15 cellular contexts compared by ENCODE assay signal in genomic region chr2:144437636-144438035, GRCh38.
DNase-seq lines count a peak whose midpoint lies in the region; ATAC-seq and TF ChIP-seq lines count a peak whose summit lies in the region.
"Had no signal": no experiment of that assay in that cellular context is flagged by ENCODE, and none has a peak within 500 bp of the region (broad histone marks: within the 10 kb centered on the region; RNA-seq: fewer than 3 reads in every experiment).

No MANE protein-coding gene starts in this region.

- no peaks in the 10 kb centered on the region for H3K9me2 ChIP-seq in GM23338 (ENCODE audit: insufficient read depth)

- H3K4me1 Mint-ChIP-seq in glutamatergic neuron (ENCODE audit: low read depth, unreplicated experiment) (peaks cover 56% of the 10 kb centered on the region), GM23338 (peaks cover 35% of the 10 kb centered on the region)
- H3K4me1 Mint-ChIP-seq: activated naive CD4-positive, alpha-beta T cell treated with anti-CD3 and anti-CD28 coated beads, Interleukin-2, amount 10 ng/mL, durations not matched to agents 7 days and 5 days had no signal

- ATAC-seq in GM23338: no peak
- no peak for ATAC-seq in body of pancreas
- no peak for ATAC-seq in heart right ventricle
- ATAC-seq: CD8-positive, alpha-beta T cell; SK-N-SH treated with all-trans-retinoic acid at 6 μM for 48 hours had no signal

- peaks cover 13% of the 10 kb centered on the region for H4K20me1 ChIP-seq in osteoblast (ENCODE audit: insufficient read depth, low read length)
- H4K20me1 ChIP-seq in GM23338 (replicated peaks; ENCODE audit: insufficient read depth): no peaks in the 10 kb centered on the region

- intact Hi-C loops in body of pancreas (cut with DNase I): no loop called here
- intact Hi-C loops in cardiac septum (cut with DNase I): no loop called here
- intact Hi-C loops in heart right ventricle (cut with DNase I): no loop called here

- TF ChIP-seq POLR2A in body of pancreas (IDR thresholded peaks at IDR 0.05): no peak

- no peaks in the 10 kb centered on the region for H3K27me3 ChIP-seq in osteoblast (ENCODE audit: insufficient read depth, low read length)
- H3K27me3 ChIP-seq in GM23338 (ENCODE audit: insufficient read depth): no peaks in the 10 kb centered on the region
- no peaks in the 10 kb centered on the region for H3K27me3 ChIP-seq in body of pancreas
- H3K27me3 ChIP-seq in heart right ventricle: no peaks in the 10 kb centered on the region

- H3K4me1 ChIP-seq in osteoblast (ENCODE audit: insufficient read depth, low read length) (peaks cover under 1% of the 10 kb centered on the region), GM23338 (ENCODE audit: insufficient read depth) (peaks cover 14% of the 10 kb centered on the region), body of pancreas (no peaks in the 10 kb centered on the region), heart right ventricle (peaks cover 5 to 94% (median 48%) of the 10 kb centered on the region in 9 donors)

- H3K27ac ChIP-seq in SK-N-MC (peak overlapping the region; percentile 66; the same call in 1 of the 2 replicates), osteoblast (ENCODE audit: low read depth, low read length) (no peak overlapping the region), GM23338 (ENCODE audit: low read depth) (no peak overlapping the region), body of pancreas (no peak overlapping the region), heart right ventricle (no peak overlapping the region)
- H3K27ac ChIP-seq: GM23248 had no signal

- peaks cover 96% of the 10 kb centered on the region for H3K79me2 ChIP-seq in osteoblast (ENCODE audit: insufficient read depth, low read length)
- no peaks in the 10 kb centered on the region for H3K79me2 ChIP-seq in GM23338 (replicated peaks; ENCODE audit: insufficient read depth)

- H3F3A ChIP-seq in GM23338 (replicated peaks; ENCODE audit: low read depth): no peaks in the 10 kb centered on the region

- peak overlapping the region; percentile 93 for H3K27ac Mint-ChIP-seq in glutamatergic neuron (ENCODE audit: unreplicated experiment)
- H3K27ac Mint-ChIP-seq in GM23338: no peak overlapping the region
- H3K27ac Mint-ChIP-seq: activated naive CD4-positive, alpha-beta T cell treated with anti-CD3 and anti-CD28 coated beads, Interleukin-2, amount 10 ng/mL, durations not matched to agents 7 days and 5 days; CD8-positive, alpha-beta T cell had no signal

- DNase-seq in SK-N-MC (ENCODE audit: low read depth, low spot score) (no peak), glutamatergic neuron (no peak), osteoblast (ENCODE audit: insufficient read length, low spot score, missing footprints) (peak; percentile 10), GM23338 (ENCODE audit: low spot score) (no peak), body of pancreas (no peak), cardiac septum (ENCODE audit: low spot score) (no peak), heart right ventricle (no peak)
- DNase-seq: activated CD4-positive, alpha-beta T cell treated with anti-CD3 and anti-CD28 coated beads for 48 hours; activated naive CD4-positive, alpha-beta T cell treated with anti-CD3 and anti-CD28 coated beads, Interleukin-2, amount 10 ng/mL, durations not matched to agents 7 days and 5 days; CD8-positive, alpha-beta T cell; GM23248; left ventricle myocardium inferior; NCI-H1105; NCI-H446 treated with DMSO at 0.1 percent for 48 hours had no signal

- H3K9me3 ChIP-seq in SK-N-MC (ENCODE audit: low read depth, low read length) (no peaks in the 10 kb centered on the region), osteoblast (ENCODE audit: low read depth, low read length) (no peaks in the 10 kb centered on the region), body of pancreas (no peaks in the 10 kb centered on the region), heart right ventricle (no peaks in the 10 kb centered on the region)
- H3K9me3 ChIP-seq: left ventricle myocardium inferior had no signal

- H3K27me3 Mint-ChIP-seq in glutamatergic neuron (ENCODE audit: unreplicated experiment): peaks cover 6% of the 10 kb centered on the region
- peaks cover 6% of the 10 kb centered on the region for H3K27me3 Mint-ChIP-seq in GM23338 (ENCODE audit: insufficient read depth, low read depth, poor library complexity)
- H3K27me3 Mint-ChIP-seq: activated naive CD4-positive, alpha-beta T cell treated with anti-CD3 and anti-CD28 coated beads, Interleukin-2, amount 10 ng/mL, durations not matched to agents 7 days and 5 days had no signal

- H3K36me3 ChIP-seq in SK-N-MC (ENCODE audit: insufficient read depth, low read length): peaks cover 53% of the 10 kb centered on the region
- peaks cover 14% of the 10 kb centered on the region for H3K36me3 ChIP-seq in osteoblast (ENCODE audit: insufficient read depth, low read length)
- no peaks in the 10 kb centered on the region for H3K36me3 ChIP-seq in GM23338 (ENCODE audit: insufficient read depth)
- H3K36me3 ChIP-seq in body of pancreas (replicated peaks in 1 of 2; ENCODE audit: insufficient read depth in 1 of 2, low read depth in 2 of 2): no peaks in the 10 kb centered on the region
- H3K36me3 ChIP-seq in heart right ventricle: peaks cover 0 to 31% (median 0%) of the 10 kb centered on the region in 9 donors

- 32 to 36% methylated on average over 4 of the region's 4 CpGs for WGBS in body of pancreas, 2 donors
- WGBS in heart right ventricle, 2 donors: 53 to 69% methylated on average over 4 of the region's 4 CpGs

- no peaks in the 10 kb centered on the region for H3K36me3 Mint-ChIP-seq in glutamatergic neuron (ENCODE audit: unreplicated experiment)
- no peaks in the 10 kb centered on the region for H3K36me3 Mint-ChIP-seq in GM23338 (ENCODE audit: low read depth)
- H3K36me3 Mint-ChIP-seq: activated naive CD4-positive, alpha-beta T cell treated with anti-CD3 and anti-CD28 coated beads, Interleukin-2, amount 10 ng/mL, durations not matched to agents 7 days and 5 days; CD8-positive, alpha-beta T cell had no signal

- no peak overlapping the region for H3K4me2 ChIP-seq in osteoblast (ENCODE audit: insufficient read depth, low read length)
- no peak overlapping the region for H3K4me2 ChIP-seq in GM23338

- no peak for TF ChIP-seq CTCF in glutamatergic neuron (IDR thresholded peaks at IDR 0.05; ENCODE audit: partially characterized antibody, unreplicated experiment)
- TF ChIP-seq CTCF in osteoblast (IDR thresholded peaks at IDR 0.05; ENCODE audit: extremely low read depth, low read depth, low read length): no peak
- TF ChIP-seq CTCF in GM23338 (conservative IDR thresholded peaks at IDR 0.05; ENCODE audit: low read depth in 2 of 2): no peak
- no peak for TF ChIP-seq CTCF in body of pancreas (IDR thresholded peaks at IDR 0.05)
- no peak for TF ChIP-seq CTCF in heart right ventricle (IDR thresholded peaks at IDR 0.05)

- H3K9me3 Mint-ChIP-seq in glutamatergic neuron (ENCODE audit: unreplicated experiment) (peaks cover 8% of the 10 kb centered on the region), GM23338 (no peaks in the 10 kb centered on the region)
- H3K9me3 Mint-ChIP-seq: activated naive CD4-positive, alpha-beta T cell treated with anti-CD3 and anti-CD28 coated beads, Interleukin-2, amount 10 ng/mL, durations not matched to agents 7 days and 5 days; CD8-positive, alpha-beta T cell had no signal

- H3K4me3 ChIP-seq in SK-N-MC: no peak overlapping the region
- no peak overlapping the region for H3K4me3 ChIP-seq in osteoblast (ENCODE audit: insufficient read depth, low read length)
- H3K4me3 ChIP-seq in GM23338: no peak overlapping the region
- no peak overlapping the region for H3K4me3 ChIP-seq in body of pancreas
- H3K4me3 ChIP-seq in heart right ventricle: no peak overlapping the region
- H3K4me3 ChIP-seq: GM23248, left ventricle myocardium inferior had no signal

- no peak overlapping the region for H3K4me3 Mint-ChIP-seq in glutamatergic neuron (ENCODE audit: unreplicated experiment)
- H3K4me3 Mint-ChIP-seq in GM23338: no peak overlapping the region
- H3K4me3 Mint-ChIP-seq: activated naive CD4-positive, alpha-beta T cell treated with anti-CD3 and anti-CD28 coated beads, Interleukin-2, amount 10 ng/mL, durations not matched to agents 7 days and 5 days; CD8-positive, alpha-beta T cell had no signal

- H2AFZ ChIP-seq in osteoblast (ENCODE audit: low read length) (no peak overlapping the region), GM23338 (no peak overlapping the region)
- H2AFZ ChIP-seq: GM23248 had no signal

- no peak overlapping the region for H3K9ac ChIP-seq in SK-N-MC (ENCODE audit: insufficient read length)
- H3K9ac ChIP-seq: GM23248 had no signal

TF ChIP-seq in GM23338, 12 proteins besides CTCF, POLR2A, EP300 and RAD21:
- TF ChIP-seq ETS1 (IDR thresholded peaks at IDR 0.05) (no peak), EZH2 (IDR thresholded peaks at IDR 0.05; ENCODE audit: low read depth, unreplicated experiment) (no peak), STAT1 (IDR thresholded peaks at IDR 0.05; ENCODE audit: unreplicated experiment) (no peak)
